8 cellular contexts compared by ENCODE assay signal in the genomic region with DNA sequence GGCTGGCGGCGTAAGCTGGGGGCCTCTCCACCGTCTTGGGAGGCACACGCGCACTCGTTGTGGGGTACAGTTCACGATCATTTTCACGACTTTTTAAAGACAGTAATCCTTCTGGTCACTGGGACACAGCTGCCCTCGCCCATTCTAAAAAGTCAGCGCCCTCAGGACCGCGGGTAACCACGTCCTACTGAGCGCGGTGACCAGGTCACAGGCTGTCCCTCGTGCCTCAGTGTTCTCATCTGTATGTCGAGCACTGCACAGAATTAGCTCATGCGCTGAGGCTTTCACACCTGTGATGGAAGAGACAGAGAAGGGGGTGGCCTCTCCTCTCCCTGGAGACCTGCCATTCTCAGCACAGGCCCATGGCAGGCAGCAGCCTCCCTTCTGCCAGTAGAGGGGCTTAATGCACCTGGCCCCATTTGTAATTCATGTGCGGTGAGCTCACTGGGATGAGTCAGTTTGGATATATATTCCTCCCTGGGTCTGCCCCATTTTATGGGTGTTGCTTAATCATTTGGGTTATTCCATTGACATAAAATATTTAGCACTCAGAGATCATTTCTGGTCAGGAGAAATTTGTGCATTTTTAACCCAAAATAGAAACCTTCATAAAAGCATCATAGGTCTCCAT. TPM values are rescaled to one million over a fixed set of nuclear protein-coding genes. Genes with fewer than 3 reads are reported as not detected.
DNase-seq lines count a peak whose midpoint lies in the region; ATAC-seq and TF ChIP-seq lines count a peak whose summit lies in the region.
"Not testable (repeated sequence)": the region's sequence is repeated elsewhere in the genome, so short reads cannot be mapped to it uniquely, and the experiment has no call there.

No MANE protein-coding gene starts in this region.

- not testable (repeated sequence) for H3K27ac ChIP-seq in iPS-18a (ENCODE audit: low read length)
- peak overlapping the region; percentile 30 to 75 for H3K27ac ChIP-seq in thoracic aorta

- H3K4me1 Mint-ChIP-seq in activated T-cell treated with anti-CD3 and anti-CD28 coated beads, Interleukin-2, amount 50 U/mL, for 72 hours (ENCODE audit: low read depth) = peaks cover 25% of the 10 kb centered on the region
- H3K4me1 Mint-ChIP-seq in dendritic cell treated with granulocyte-macrophage colony-stimulating factor and Interleukin-4, amounts not matched to agents 40 ng/mL and 50 ng/mL, for 4 days (ENCODE audit: low read depth) = peaks cover 17% of the 10 kb centered on the region
- H3K4me1 Mint-ChIP-seq in osteocyte (ENCODE audit: unreplicated experiment) = peaks cover 21% of the 10 kb centered on the region

- TF ChIP-seq CTCF in osteocyte (IDR thresholded peaks at IDR 0.05); thoracic aorta (IDR thresholded peaks at IDR 0.05): not testable (repeated sequence)

- H3K27me3 ChIP-seq in MG63; iPS-18a (ENCODE audit: control insufficient read depth, insufficient read depth, low read length); thoracic aorta (replicated peaks; ENCODE audit: insufficient read depth): not testable (repeated sequence)

- H3K4me3 ChIP-seq in MG63 (peak overlapping the region; percentile 81), iPS-18a (ENCODE audit: low read length) (peak overlapping the region; percentile 71), thoracic aorta (peak overlapping the region; percentile 70)

- not testable (repeated sequence) for H3K9me3 ChIP-seq in MG63; iPS-18a (ENCODE audit: control insufficient read depth, low read depth, low read length); thoracic aorta

- not testable (repeated sequence) for H3K9me3 Mint-ChIP-seq in activated T-cell treated with anti-CD3 and anti-CD28 coated beads, Interleukin-2, amount 50 U/mL, for 72 hours; dendritic cell treated with granulocyte-macrophage colony-stimulating factor and Interleukin-4, amounts not matched to agents 40 ng/mL and 50 ng/mL, for 4 days; osteocyte (ENCODE audit: unreplicated experiment)

- H3K9ac ChIP-seq in iPS-18a (ENCODE audit: low read length) = peak overlapping the region; percentile 84

- H3K36me3 Mint-ChIP-seq in activated T-cell treated with anti-CD3 and anti-CD28 coated beads, Interleukin-2, amount 50 U/mL, for 72 hours (ENCODE audit: insufficient read depth in 2 of 2); osteocyte (ENCODE audit: unreplicated experiment): not testable (repeated sequence)
- peaks cover 16% of the 10 kb centered on the region for H3K36me3 Mint-ChIP-seq in dendritic cell treated with granulocyte-macrophage colony-stimulating factor and Interleukin-4, amounts not matched to agents 40 ng/mL and 50 ng/mL, for 4 days (ENCODE audit: low read depth)

- peak overlapping the region; percentile 88 to 98 for H3K4me3 Mint-ChIP-seq in activated T-cell treated with anti-CD3 and anti-CD28 coated beads, Interleukin-2, amount 50 U/mL, for 72 hours
- H3K4me3 Mint-ChIP-seq in dendritic cell treated with granulocyte-macrophage colony-stimulating factor and Interleukin-4, amounts not matched to agents 40 ng/mL and 50 ng/mL, for 4 days = peak overlapping the region; percentile 99
- peak overlapping the region; percentile 94 for H3K4me3 Mint-ChIP-seq in osteocyte (ENCODE audit: unreplicated experiment)

- H3K4me1 ChIP-seq in iPS-18a (ENCODE audit: control insufficient read depth, low read depth, low read length); thoracic aorta (ENCODE audit: control insufficient read depth in 1 of 2, low read depth in 2 of 2): not testable (repeated sequence)

- H3K36me3 ChIP-seq in MG63; iPS-18a (ENCODE audit: control insufficient read depth, low read depth, low read length); thoracic aorta: not testable (repeated sequence)

- not testable (repeated sequence) for ATAC-seq in activated T-cell treated with anti-CD3 and anti-CD28 coated beads, Interleukin-2, amount 50 U/mL, for 72 hours (replicated peaks in 1 of 2); thoracic aorta (ENCODE audit: insufficient number of reproducible peaks, low FRiP score, low read depth)

- H3K27ac Mint-ChIP-seq in activated T-cell treated with anti-CD3 and anti-CD28 coated beads, Interleukin-2, amount 50 U/mL, for 72 hours = peak overlapping the region; percentile 93
- H3K27ac Mint-ChIP-seq in dendritic cell treated with granulocyte-macrophage colony-stimulating factor and Interleukin-4, amounts not matched to agents 40 ng/mL and 50 ng/mL, for 4 days = peak overlapping the region; percentile 100
- peak overlapping the region; percentile 94 for H3K27ac Mint-ChIP-seq in osteocyte (ENCODE audit: unreplicated experiment)

- intact Hi-C loops in dendritic cell treated with granulocyte-macrophage colony-stimulating factor and Interleukin-4, amounts not matched to agents 40 ng/mL and 50 ng/mL, for 4 days (cut with micrococcal nuclease) = not testable (repeated sequence)

- H3K27me3 Mint-ChIP-seq in activated T-cell treated with anti-CD3 and anti-CD28 coated beads, Interleukin-2, amount 50 U/mL, for 72 hours (ENCODE audit: low read depth); dendritic cell treated with granulocyte-macrophage colony-stimulating factor and Interleukin-4, amounts not matched to agents 40 ng/mL and 50 ng/mL, for 4 days; osteocyte (ENCODE audit: unreplicated experiment): not testable (repeated sequence)

- DNase-seq in DMS53 treated with DMSO at 0.1 percent for 48 hours (lab: John Stamatoyannopoulos, UW; ENCODE audit: unreplicated experiment) (peak; percentile 34), MG63 (peak; percentile 81), SHP77 (lab: John Stamatoyannopoulos, UW) (peak; percentile 34 to 40), osteocyte (ENCODE audit: extremely low spot score, unreplicated experiment) (peak; percentile 73)
- DNase-seq in activated T-cell treated with anti-CD3 and anti-CD28 coated beads, Interleukin-2, amount 50 U/mL, for 72 hours = peak; percentile 18 to 19
- DNase-seq in thoracic aorta (ENCODE audit: low spot score) = not testable (repeated sequence)

RNA-seq across cellular contexts. Expression of a gene that starts 45.1 kb away (rescaled TPM):
- total RNA-seq in MG63 (2014; rRNA removed; shearing (Covaris generic); ENCODE audit: low replicate concordance) = not detected in 2 replicates
- total RNA-seq in activated T-cell treated with anti-CD3 and anti-CD28 coated beads, Interleukin-2, amount 50 U/mL, for 72 hours = not detected
- total RNA-seq in osteocyte (not detected in 2 replicates), thoracic aorta (not detected)
